ENCODE assay signal across 8 cellular contexts in genomic region chr19:40464059-40465024, GRCh38. TPM values are rescaled to one million over a fixed set of nuclear protein-coding genes. Genes with fewer than 3 reads are reported as not detected.
DNase-seq lines count a peak whose midpoint lies in the region; ATAC-seq, FAIRE-seq and TF ChIP-seq lines count a peak whose summit lies in the region.

No MANE protein-coding gene starts in this region.

- peak overlapping the region; percentile 88 for H3K4me2 ChIP-seq in A549

- DNase-seq in A549 (ENCODE audit: low read depth in 1 of 2, low spot score in 1 of 2) (peak; percentile 97 to 98), GM18507 (ENCODE audit: extremely low spot score, insufficient read length, low read depth) (no peak), NCI-H2196 treated with DMSO at 0.1 percent for 48 hours (lab: John Stamatoyannopoulos, UW; ENCODE audit: unreplicated experiment) (peak; percentile 55), cerebellum (ENCODE audit: low spot score) (peak; percentile 71), kidney epithelial cell (ENCODE audit: low read depth) (peak; percentile 61)
- peak; percentile 54 for DNase-seq in activated CD4-positive, CD25-positive, alpha-beta regulatory T cell treated with anti-CD3 and anti-CD28 coated beads, Interleukin-2, amount 50 U/mL, for 16 hours (ENCODE audit: low read depth, low spot score)
- DNase-seq in stimulated activated CD4-positive, alpha-beta T cell treated with anti-CD3 and anti-CD28 coated beads, Interleukin-12 subunit alpha, Interleukin-12 subunit beta, amount 100 ng/mL, for 48 hours (ENCODE audit: low read depth in 2 of 3, low spot score in 1 of 3) = peak; percentile 59 to 82 (median 74)

- TF ChIP-seq CTCF in A549 (IDR thresholded peaks at IDR 0.05) (peak; percentile 95), kidney epithelial cell (IDR thresholded peaks at IDR 0.05; ENCODE audit: insufficient read depth, low read length, poor library complexity, severe bottlenecking) (peak; percentile 84)

- TF ChIP-seq EP300 in A549 (IDR thresholded peaks at IDR 0.05) = no peak

- H3K4me1 ChIP-seq in A549 = peaks cover 38% of the 10 kb centered on the region

- 15% methylated on average over 11 of the region's 11 CpGs for WGBS in A549 (ENCODE audit: missing lambda C conversion rate)

- peak overlapping the region; percentile 86 to 89 for H3K27ac ChIP-seq in A549

- H3K4me3 ChIP-seq in A549 = peak overlapping the region; percentile 62
- H3K4me3 ChIP-seq in kidney epithelial cell (ENCODE audit: low read depth, low read length) = no peak overlapping the region

- CTCF ChIA-PET in A549 (lab: Yijun Ruan, JAX) = interaction anchor here (0.6 to 46.6 kb wide), 74 partner anchors 10 to 356 kb away, joined by 3 to 950 read pairs (median 7); partner anchors contain the start of genes C19orf47, LTBP4, PRX and SERTAD1

- peaks cover 14% of the 10 kb centered on the region for H3K27me3 ChIP-seq in kidney epithelial cell (ENCODE audit: control insufficient read depth, insufficient read depth, low read length)

- no peaks in the 10 kb centered on the region for H3K9me3 ChIP-seq in A549

- TF ChIP-seq POLR2A in A549 (IDR thresholded peaks at IDR 0.05; ENCODE audit: low read length) = no peak

- ATAC-seq in A549 (peak; percentile 60 to 68), HG03175 (IDR thresholded peaks at IDR 0.05; ENCODE audit: unreplicated experiment) (no peak)

- no peaks in the 10 kb centered on the region for H3K36me3 ChIP-seq in kidney epithelial cell (ENCODE audit: control insufficient read depth, insufficient read depth, low read length)

- POLR2A ChIA-PET in A549 (lab: Yijun Ruan, JAX) = interaction anchor here (0.6 to 5.3 kb wide), 23 partner anchors 10 to 900 kb away, joined by 3 to 68 read pairs (median 6); partner anchors contain the start of genes C19orf47, ITPKC, PLD3 and SERTAD1

- FAIRE-seq in A549 (lab: Jason Lieb, UNC) (peak; percentile 99), GM18507 (lab: Jason Lieb, UNC) (peak; percentile 78)

- TF ChIP-seq RAD21 in A549 (conservative IDR thresholded peaks at IDR 0.05 in 1 of 2, IDR thresholded peaks at IDR 0.05 in 1 of 2) = peak; percentile 93 to 96

TF ChIP-seq in A549, 52 proteins besides CTCF, POLR2A, EP300 and RAD21:
- TF ChIP-seq FOSL2 (IDR thresholded peaks at IDR 0.05) (0 out of 2 replicates have a peak, but pooled peaks have one; percentile 56), FOSL2 (CRISPR knock-in tag; IDR thresholded peaks at IDR 0.05) (peak; percentile 98), JUNB (IDR thresholded peaks at IDR 0.05) (no peak), USF2 (IDR thresholded peaks at IDR 0.05) (peak; percentile 61), RCOR1 (IDR thresholded peaks at IDR 0.05; ENCODE audit: low read depth, low read length) (no peak), ELK1 (IDR thresholded peaks at IDR 0.05; ENCODE audit: low read depth, low read length) (no peak), MAX (IDR thresholded peaks at IDR 0.05) (peak; percentile 24; the same call in 1 of the 2 replicates), MAFK (IDR thresholded peaks at IDR 0.05; ENCODE audit: partially characterized antibody) (peak; percentile 99), NPAS2 (CRISPR knock-in tag; IDR thresholded peaks at IDR 0.05; ENCODE audit: borderline replicate concordance) (0 out of 2 replicates have a peak, but pooled peaks have one; percentile 20), NFE2L2 (conservative IDR thresholded peaks at IDR 0.05; ENCODE audit: low read length) (peak; percentile 77), CHD2 (IDR thresholded peaks at IDR 0.05; ENCODE audit: low read length, partially characterized antibody) (peak; percentile 42), SMC3 (IDR thresholded peaks at IDR 0.05) (peak; percentile 84), HOXA7 (CRISPR knock-in tag; IDR thresholded peaks at IDR 0.05) (0 out of 2 replicates have a peak, but pooled peaks have one; percentile 25), ZSCAN20 (CRISPR knock-in tag; IDR thresholded peaks at IDR 0.05) (no peak), MYC (IDR thresholded peaks at IDR 0.05; ENCODE audit: borderline replicate concordance, low read length) (0 out of 2 replicates have a peak, but pooled peaks have one; percentile 32), CEBPB (IDR thresholded peaks at IDR 0.05) (0 out of 4 replicates have a peak, but pooled peaks of 1 of the 2 experiments have one; percentile 15)
TF ChIP-seq in A549: peak in this region for 11.

RNA-seq across cellular contexts. Expression of gene BLVRB, which starts 1.2 kb away (rescaled TPM):
- polyA plus RNA-seq in A549 (2011; rRNA removed) = 202 and 241 TPM in 2 replicates
- polyA plus RNA-seq in A549 (2012; cell fraction: cytosol; rRNA removed) = 713 and 819 TPM in 2 replicates
- 565 and 810 TPM in 2 replicates for polyA plus RNA-seq in A549 (2012; cell fraction: nucleus; rRNA removed)
- polyA plus RNA-seq in A549 (2017; fragmentation: RNase III; extraction: RNeasy Plus Mini Kit Qiagen cat#74134 plus additional on column Dnase treatment) = 280 to 298 TPM (median 296 TPM) in 3 replicates
- 192 and 225 TPM in 2 replicates for polyA minus RNA-seq in A549 (2011; rRNA and poly(A)+ RNA removed)
- total RNA-seq in cerebellum = 12.0 TPM
- 86.1 and 91.1 TPM in 2 replicates for total RNA-seq in kidney epithelial cell

RNA-seq across cellular contexts. Expression of gene SPTBN4, which starts 2.5 kb away (rescaled TPM):
- 1.4 and 2.2 TPM in 2 replicates for polyA plus RNA-seq in A549 (2011; rRNA removed)
- 2.0 TPM in 2 replicates for polyA plus RNA-seq in A549 (2012; cell fraction: cytosol; rRNA removed)
- polyA plus RNA-seq in A549 (2012; cell fraction: nucleus; rRNA removed) = 3.9 and 4.2 TPM in 2 replicates
- 1.2 to 2.0 TPM (median 1.4 TPM) in 3 replicates for polyA plus RNA-seq in A549 (2017; fragmentation: RNase III; extraction: RNeasy Plus Mini Kit Qiagen cat#74134 plus additional on column Dnase treatment)
- 1.1 and 1.2 TPM in 2 replicates for polyA minus RNA-seq in A549 (2011; rRNA and poly(A)+ RNA removed)
- 22.5 TPM for total RNA-seq in cerebellum
- total RNA-seq in kidney epithelial cell = 0.96 and 2.4 TPM in 2 replicates

RNA-seq across cellular contexts. Expression of gene SERTAD3, which starts 20.2 kb away (rescaled TPM):
- polyA plus RNA-seq in A549 (2011; rRNA removed) (40.2 and 41.7 TPM in 2 replicates), A549 (2017; fragmentation: RNase III; extraction: RNeasy Plus Mini Kit Qiagen cat#74134 plus additional on column Dnase treatment) (35.5 to 41.2 TPM (median 39.7 TPM) in 3 replicates)
- polyA plus RNA-seq in A549 (2012; cell fraction: cytosol; rRNA removed) = 24.7 and 32.8 TPM in 2 replicates
- 26.5 and 34.1 TPM in 2 replicates for polyA plus RNA-seq in A549 (2012; cell fraction: nucleus; rRNA removed)
- polyA minus RNA-seq in A549 (2011; rRNA and poly(A)+ RNA removed) = 63.1 and 71.7 TPM in 2 replicates
- total RNA-seq in cerebellum (6.5 TPM), kidney epithelial cell (11.4 and 12.9 TPM in 2 replicates)

RNA-seq across cellular contexts. Expression of gene SERTAD1, which starts 38.5 kb away (rescaled TPM):
- polyA plus RNA-seq in A549 (2011; rRNA removed) (10.0 and 10.7 TPM in 2 replicates), A549 (2017; fragmentation: RNase III; extraction: RNeasy Plus Mini Kit Qiagen cat#74134 plus additional on column Dnase treatment) (12.5 to 14.9 TPM (median 13.6 TPM) in 3 replicates)
- polyA plus RNA-seq in A549 (2012; cell fraction: cytosol; rRNA removed) = 30.9 and 31.2 TPM in 2 replicates
- polyA plus RNA-seq in A549 (2012; cell fraction: nucleus; rRNA removed) = 21.4 and 24.8 TPM in 2 replicates
- polyA minus RNA-seq in A549 (2011; rRNA and poly(A)+ RNA removed) = 4.6 and 4.7 TPM in 2 replicates
- total RNA-seq in cerebellum (2.1 TPM), kidney epithelial cell (12.3 and 13.6 TPM in 2 replicates)

RNA-seq across cellular contexts. Expression of gene PRX, which starts 51.2 kb away (rescaled TPM):
- polyA plus RNA-seq in A549 (2011; rRNA removed) = 1.5 and 1.6 TPM in 2 replicates
- polyA plus RNA-seq in A549 (2012; cell fraction: cytosol; rRNA removed) = 0.91 and 1.1 TPM in 2 replicates
- polyA plus RNA-seq in A549 (2012; cell fraction: nucleus; rRNA removed) = 1.7 and 1.8 TPM in 2 replicates
- polyA plus RNA-seq in A549 (2017; fragmentation: RNase III; extraction: RNeasy Plus Mini Kit Qiagen cat#74134 plus additional on column Dnase treatment) = 1.3 to 1.8 TPM (median 1.8 TPM) in 3 replicates
- polyA minus RNA-seq in A549 (2011; rRNA and poly(A)+ RNA removed) = 0.87 and 1.1 TPM in 2 replicates
- 1.8 TPM for total RNA-seq in cerebellum
- 2.5 and 2.7 TPM in 2 replicates for total RNA-seq in kidney epithelial cell
